17 cellular contexts compared by ENCODE assay signal in genomic region chr1:227747382-227747781, GRCh38. TPM values are rescaled to one million over a fixed set of nuclear protein-coding genes. Genes with fewer than 3 reads are reported as not detected.
DNase-seq lines count a peak whose midpoint lies in the region; ATAC-seq and TF ChIP-seq lines count a peak whose summit lies in the region.
"Had no signal": no experiment of that assay in that cellular context is flagged by ENCODE, and none has a peak within 500 bp of the region (broad histone marks: within the 10 kb centered on the region; RNA-seq: fewer than 3 reads in every experiment).

No MANE protein-coding gene starts in this region.

- no peak overlapping the region for H3K4me3 ChIP-seq in left ventricle myocardium inferior
- no peak overlapping the region for H3K4me3 ChIP-seq in esophagus muscularis mucosa
- H3K4me3 ChIP-seq in sigmoid colon, result no peak overlapping the region
- H3K4me3 ChIP-seq: MG63, SJSA1 had no signal

- H3K9me3 ChIP-seq in left ventricle myocardium inferior (replicated peaks) (no peaks in the 10 kb centered on the region), esophagus muscularis mucosa (no peaks in the 10 kb centered on the region), sigmoid colon (no peaks in the 10 kb centered on the region)
- H3K9me3 ChIP-seq: MG63, SJSA1 had no signal

- H3K4me1 ChIP-seq in left ventricle myocardium inferior (peaks cover 55% of the 10 kb centered on the region), esophagus muscularis mucosa (peaks cover 36 to 84% (median 63%) of the 10 kb centered on the region in 4 donors), sigmoid colon (peaks cover 0 to 50% (median 46%) of the 10 kb centered on the region in 4 donors)
- H3K4me1 ChIP-seq: SJSA1 had no signal

- TF ChIP-seq CTCF in left ventricle myocardium inferior (IDR thresholded peaks at IDR 0.05; ENCODE audit: borderline replicate concordance) (no peak), esophagus muscularis mucosa (IDR thresholded peaks at IDR 0.05) (no peak), sigmoid colon (IDR thresholded peaks at IDR 0.05) (no peak), omental fat pad (IDR thresholded peaks at IDR 0.05) (no peak)

- intact Hi-C loops in left ventricle myocardium inferior (cut with micrococcal nuclease), result no loop called here
- intact Hi-C loops in left cardiac atrium (cut with DNase I), result no loop called here
- intact Hi-C loops in esophagus muscularis mucosa (cut with DNase I), result no loop called here
- intact Hi-C loops in sigmoid colon (cut with DNase I), result no loop called here

- H3K27ac ChIP-seq in left ventricle myocardium inferior (replicated peaks) (peak overlapping the region; percentile 70), esophagus muscularis mucosa (replicated peaks in 1 of 4) (peak overlapping the region; percentile 75 to 87 (median 82)), sigmoid colon (peak overlapping the region; percentile 64 to 88 (median 80))
- H3K27ac ChIP-seq: SJSA1 had no signal

- H3K36me3 ChIP-seq in left ventricle myocardium inferior, result peaks cover 16% of the 10 kb centered on the region
- H3K36me3 ChIP-seq in esophagus muscularis mucosa, result peaks cover 0 to 33% (median 23%) of the 10 kb centered on the region in 4 donors
- peaks cover 0 to 15% (median 5%) of the 10 kb centered on the region in 4 donors for H3K36me3 ChIP-seq in sigmoid colon

- TF ChIP-seq POLR2A in esophagus muscularis mucosa (IDR thresholded peaks at IDR 0.05; ENCODE audit: low read depth), result no peak
- TF ChIP-seq POLR2A in sigmoid colon (IDR thresholded peaks at IDR 0.05), result no peak

- no peaks in the 10 kb centered on the region for H3K27me3 ChIP-seq in left ventricle myocardium inferior (ENCODE audit: low read depth)
- no peaks in the 10 kb centered on the region for H3K27me3 ChIP-seq in esophagus muscularis mucosa
- H3K27me3 ChIP-seq in sigmoid colon, result no peaks in the 10 kb centered on the region
- H3K27me3 ChIP-seq: MG63, SJSA1 had no signal

- ATAC-seq in left cardiac atrium, result no peak
- no peak for ATAC-seq in omental fat pad (ENCODE audit: low FRiP score)
- ATAC-seq in GM21367 (IDR thresholded peaks at IDR 0.05; ENCODE audit: unreplicated experiment), result no peak
- ATAC-seq: Right ventricle myocardium inferior had no signal

- TF ChIP-seq EP300 in esophagus muscularis mucosa (IDR thresholded peaks at IDR 0.05), result no peak
- no peak for TF ChIP-seq EP300 in sigmoid colon (IDR thresholded peaks at IDR 0.05)

- DNase-seq in left ventricle myocardium inferior, result no peak
- no peak for DNase-seq in left cardiac atrium
- DNase-seq in esophagus muscularis mucosa (ENCODE audit: extremely low spot score), result no peak
- no peak for DNase-seq in sigmoid colon
- no peak for DNase-seq in omental fat pad (ENCODE audit: low spot score)
- no peak for DNase-seq in RKO (ENCODE audit: low spot score)
- DNase-seq: DMS53, GF-D8, MG63, NCI-H1048, NCI-H1417 treated with DMSO at 0.1 percent for 48 hours, NCI-H187, NCI-H446, NCI-H526 had no signal

- WGBS in esophagus muscularis mucosa, result 88% methylated on average over 3 of the region's 8 CpGs
- WGBS in sigmoid colon, 2 donors, result 89% methylated on average over 8 of the region's 8 CpGs

RNA-seq across cellular contexts. Expression of gene SNAP47, which starts 12.1 kb away (rescaled TPM):
- total RNA-seq in left ventricle myocardium inferior (45.9 TPM), left cardiac atrium (10 to 100 TPM; 37.9 to 38.5 TPM), esophagus muscularis mucosa (10 to 100 TPM; 26.6 to 41.0 (median 38.8) TPM), sigmoid colon (10 to 100 TPM; 33.9 to 51.6 (median 35.8) TPM), omental fat pad (10 to 100 TPM; 23.7 to 63.2 (median 31.2) TPM)
- 10 to 100 TPM; 13.8 to 19.9 (median 17.1) TPM for polyA plus RNA-seq in sigmoid colon

RNA-seq across cellular contexts. Expression of gene JMJD4, which starts 12.3 kb away (rescaled TPM):
- 7.0 TPM for total RNA-seq in left ventricle myocardium inferior
- 10 to 100 TPM in 1 of 2 donors, 1 to 10 TPM in 1; 9.7 to 14.1 TPM for total RNA-seq in left cardiac atrium
- total RNA-seq in esophagus muscularis mucosa, result 10 to 100 TPM; 10.8 to 18.4 (median 14.2) TPM
- total RNA-seq in sigmoid colon, result 10 to 100 TPM; 13.8 to 20.5 (median 14.8) TPM
- 10 to 100 TPM in 1 of 3 donors, 1 to 10 TPM in 2; 7.8 to 13.5 (median 8.8) TPM for polyA plus RNA-seq in sigmoid colon
- 10 to 100 TPM; 22.7 to 33.9 (median 25.1) TPM for total RNA-seq in omental fat pad
